15 cellular contexts compared by ENCODE assay signal in genomic region chr4:44727471-44727870, GRCh38. TPM values are rescaled to one million over a fixed set of nuclear protein-coding genes. Genes with fewer than 3 reads are reported as not detected.
A peak's percentile ranks its signal among the peaks of the same experiment; 100 is the strongest.
DNase-seq lines count a peak whose midpoint lies in the region; ATAC-seq, FAIRE-seq and TF ChIP-seq lines count a peak whose summit lies in the region.
"Had no signal": no experiment of that assay in that cellular context is flagged by ENCODE, and none has a peak within 500 bp of the region (broad histone marks: within the 10 kb centered on the region; RNA-seq: fewer than 3 reads in every experiment).

No MANE protein-coding gene starts in this region.

- FAIRE-seq in small intestine (lab: Jason Lieb, UNC), result no peak
- FAIRE-seq: colon, G401.6, GM18507 had no signal

- H3K27ac ChIP-seq in small intestine (ENCODE audit: low read depth in 1 of 2, low read length in 1 of 2), result no peak overlapping the region

- peaks cover 15% of the 10 kb centered on the region for H3K4me1 ChIP-seq in mucosa of descending colon (ENCODE audit: low read depth)
- H3K4me1 ChIP-seq in small intestine (ENCODE audit: control insufficient read depth in 2 of 2, insufficient read depth in 1 of 2, low read depth in 1 of 2, low read length in 1 of 2), result peaks cover 0 to 2% of the 10 kb centered on the region in 2 donors

- H3K4me1 Mint-ChIP-seq in natural killer cell treated with Interleukin-12 subunit alpha and Interleukin-12 subunit beta and Interleukin-15 and Interleukin-18, amount 100 ng/mL, for 72 hours (ENCODE audit: low read depth in 2 of 2), result peaks cover 20 to 30% of the 10 kb centered on the region in 2 donors
- H3K4me1 Mint-ChIP-seq in natural killer cell, result peaks cover 30 to 35% of the 10 kb centered on the region in 2 donors
- peaks cover 33% of the 10 kb centered on the region for H3K4me1 Mint-ChIP-seq in activated CD4-positive, alpha-beta memory T cell treated with anti-CD3 and anti-CD28 coated beads for 36 hours (ENCODE audit: low read depth)
- H3K4me1 Mint-ChIP-seq in stimulated activated naive B cell treated with anti-CD40 and anti-IgM and Interleukin-4, amounts not matched to agents 10 μg/mL and 1 μg/mL and 100 μg/mL, for 72 hours, result peaks cover 18 to 31% of the 10 kb centered on the region in 2 donors

- POLR2A ChIA-PET in activated CD4-positive, alpha-beta memory T cell treated with anti-CD3 and anti-CD28 coated beads for 36 hours (lab: Charles Lee), result interaction anchor here (2.8 kb wide), 1 partner anchor 49 kb away, joined by 30 read pairs; the partner anchor contains the start of gene GUF1

- peak overlapping the region; percentile 95 for H3K4me3 Mint-ChIP-seq in natural killer cell treated with Interleukin-12 subunit alpha and Interleukin-12 subunit beta and Interleukin-15 and Interleukin-18, amount 100 ng/mL, for 72 hours
- H3K4me3 Mint-ChIP-seq in natural killer cell, result no peak overlapping the region
- H3K4me3 Mint-ChIP-seq in activated CD4-positive, alpha-beta memory T cell treated with anti-CD3 and anti-CD28 coated beads for 36 hours, result peak overlapping the region; percentile 92
- H3K4me3 Mint-ChIP-seq in stimulated activated naive B cell treated with anti-CD40 and anti-IgM and Interleukin-4, amounts not matched to agents 10 μg/mL and 1 μg/mL and 100 μg/mL, for 72 hours, result no peak overlapping the region

- 48 to 85% (median 65%) methylated on average over 6 of the region's 6 CpGs for WGBS in small intestine, 3 donors

- TF ChIP-seq CTCF in natural killer cell (IDR thresholded peaks at IDR 0.05), result no peak
- TF ChIP-seq CTCF in mucosa of descending colon (IDR thresholded peaks at IDR 0.05), result no peak

- H3K4me3 ChIP-seq in mucosa of descending colon (no peak overlapping the region), small intestine (ENCODE audit: low read depth in 1 of 2, low read length in 2 of 2) (no peak overlapping the region)

- DNase-seq in natural killer cell treated with Interleukin-12 subunit alpha and Interleukin-12 subunit beta and Interleukin-15 and Interleukin-18, amount 100 ng/mL, for 72 hours (ENCODE audit: low spot score), result no peak
- no peak for DNase-seq in natural killer cell
- DNase-seq in activated CD4-positive, alpha-beta memory T cell treated with anti-CD3 and anti-CD28 coated beads for 36 hours, result no peak
- DNase-seq in mucosa of descending colon, result no peak
- DNase-seq in NCI-H2081 (lab: John Stamatoyannopoulos, UW), result no peak
- DNase-seq in small intestine, result no peak
- DNase-seq in stimulated activated naive B cell treated with anti-CD40 and anti-IgM and Interleukin-4, amounts not matched to agents 10 μg/mL and 1 μg/mL and 100 μg/mL, for 72 hours, result no peak
- DNase-seq in middle frontal gyrus (ENCODE audit: extremely low spot score, low spot score), result no peak
- DNase-seq: activated CD4-positive, CD25-positive, alpha-beta regulatory T cell treated with anti-CD3 and anti-CD28 coated beads, Interleukin-2, amount 50 U/mL, for 72 hours; C1 segment of cervical spinal cord; HFFc6; stimulated activated CD4-positive, alpha-beta T cell treated with anti-CD3 and anti-CD28 coated beads, Interleukin-2, amount 100 ng/mL, for 48 hours had no signal

- H3K36me3 ChIP-seq in mucosa of descending colon (ENCODE audit: low read depth) (no peaks in the 10 kb centered on the region), small intestine (ENCODE audit: control insufficient read depth in 2 of 2, insufficient read depth in 2 of 2, low read length in 2 of 2) (no peaks in the 10 kb centered on the region)

- H3K9me3 ChIP-seq in mucosa of descending colon (no peaks in the 10 kb centered on the region), small intestine (ENCODE audit: control insufficient read depth, low read depth) (no peaks in the 10 kb centered on the region)

- peaks cover 5 to 12% of the 10 kb centered on the region in 2 donors for H3K27me3 Mint-ChIP-seq in natural killer cell treated with Interleukin-12 subunit alpha and Interleukin-12 subunit beta and Interleukin-15 and Interleukin-18, amount 100 ng/mL, for 72 hours
- peaks cover 8% of the 10 kb centered on the region in 2 donors for H3K27me3 Mint-ChIP-seq in natural killer cell (ENCODE audit: low read depth in 2 of 2)
- H3K27me3 Mint-ChIP-seq in activated CD4-positive, alpha-beta memory T cell treated with anti-CD3 and anti-CD28 coated beads for 36 hours, result peaks cover 2% of the 10 kb centered on the region
- H3K27me3 Mint-ChIP-seq in stimulated activated naive B cell treated with anti-CD40 and anti-IgM and Interleukin-4, amounts not matched to agents 10 μg/mL and 1 μg/mL and 100 μg/mL, for 72 hours, result peaks cover 0 to 4% of the 10 kb centered on the region in 2 donors

- no peaks in the 10 kb centered on the region for H3K36me3 Mint-ChIP-seq in natural killer cell treated with Interleukin-12 subunit alpha and Interleukin-12 subunit beta and Interleukin-15 and Interleukin-18, amount 100 ng/mL, for 72 hours
- no peaks in the 10 kb centered on the region for H3K36me3 Mint-ChIP-seq in natural killer cell
- no peaks in the 10 kb centered on the region for H3K36me3 Mint-ChIP-seq in activated CD4-positive, alpha-beta memory T cell treated with anti-CD3 and anti-CD28 coated beads for 36 hours
- H3K36me3 Mint-ChIP-seq in stimulated activated naive B cell treated with anti-CD40 and anti-IgM and Interleukin-4, amounts not matched to agents 10 μg/mL and 1 μg/mL and 100 μg/mL, for 72 hours, result peaks cover 0 to 2% of the 10 kb centered on the region in 2 donors

- peaks cover 0 to 2% of the 10 kb centered on the region in 2 donors for H3K27me3 ChIP-seq in small intestine (ENCODE audit: control insufficient read depth in 2 of 2, insufficient read depth in 2 of 2, low read length in 2 of 2)

- no peak overlapping the region for H3K27ac Mint-ChIP-seq in natural killer cell treated with Interleukin-12 subunit alpha and Interleukin-12 subunit beta and Interleukin-15 and Interleukin-18, amount 100 ng/mL, for 72 hours
- H3K27ac Mint-ChIP-seq in natural killer cell, result no peak overlapping the region
- H3K27ac Mint-ChIP-seq in activated CD4-positive, alpha-beta memory T cell treated with anti-CD3 and anti-CD28 coated beads for 36 hours, result no peak overlapping the region
- no peak overlapping the region for H3K27ac Mint-ChIP-seq in stimulated activated naive B cell treated with anti-CD40 and anti-IgM and Interleukin-4, amounts not matched to agents 10 μg/mL and 1 μg/mL and 100 μg/mL, for 72 hours

- ATAC-seq in natural killer cell treated with Interleukin-12 subunit alpha and Interleukin-12 subunit beta and Interleukin-15 and Interleukin-18, amount 100 ng/mL, for 72 hours, result no peak
- no peak for ATAC-seq in natural killer cell
- peak; percentile 7 for ATAC-seq in mucosa of descending colon
- no peak for ATAC-seq in stimulated activated naive B cell treated with anti-CD40 and anti-IgM and Interleukin-4, amounts not matched to agents 10 μg/mL and 1 μg/mL and 100 μg/mL, for 72 hours (replicated peaks)

- CTCF ChIA-PET in activated CD4-positive, alpha-beta memory T cell treated with anti-CD3 and anti-CD28 coated beads for 36 hours (lab: Charles Lee), result no interaction called here

- no peaks in the 10 kb centered on the region for H3K9me3 Mint-ChIP-seq in natural killer cell treated with Interleukin-12 subunit alpha and Interleukin-12 subunit beta and Interleukin-15 and Interleukin-18, amount 100 ng/mL, for 72 hours
- H3K9me3 Mint-ChIP-seq in natural killer cell, result no peaks in the 10 kb centered on the region
- no peaks in the 10 kb centered on the region for H3K9me3 Mint-ChIP-seq in activated CD4-positive, alpha-beta memory T cell treated with anti-CD3 and anti-CD28 coated beads for 36 hours
- no peaks in the 10 kb centered on the region for H3K9me3 Mint-ChIP-seq in stimulated activated naive B cell treated with anti-CD40 and anti-IgM and Interleukin-4, amounts not matched to agents 10 μg/mL and 1 μg/mL and 100 μg/mL, for 72 hours
- H3K9me3 Mint-ChIP-seq: HFFc6 had no signal

- intact Hi-C loops in natural killer cell (cut with micrococcal nuclease), result no loop called here
- intact Hi-C loops in activated CD4-positive, alpha-beta memory T cell treated with anti-CD3 and anti-CD28 coated beads for 36 hours (cut with micrococcal nuclease), result no loop called here
- intact Hi-C loops in mucosa of descending colon (cut with DNase I, micrococcal nuclease), result no loop called here

RNA-seq across cellular contexts. Expression of gene GNPDA2, which starts 1.1 kb away (rescaled TPM):
- total RNA-seq in natural killer cell treated with Interleukin-12 subunit alpha and Interleukin-12 subunit beta and Interleukin-15 and Interleukin-18, amount 100 ng/mL, for 72 hours, result 10 to 100 TPM; 14.4 to 20.1 TPM
- total RNA-seq in natural killer cell (10 to 100 TPM in 1 of 3 donors, 1 to 10 TPM in 2; 9.2 to 15.2 (median 9.4) TPM), mucosa of descending colon (10 to 100 TPM in 1 of 3 donors, 1 to 10 TPM in 2; 7.3 to 12.7 (median 8.9) TPM)
- 10 to 100 TPM; 15.1 to 15.8 TPM for total RNA-seq in activated CD4-positive, alpha-beta memory T cell treated with anti-CD3 and anti-CD28 coated beads for 36 hours
- 1 to 10 TPM; 6.5 to 9.2 (median 8.1) TPM for polyA plus RNA-seq in small intestine

RNA-seq across cellular contexts. Expression of gene GUF1, which starts 49.3 kb away (rescaled TPM):
- total RNA-seq in natural killer cell treated with Interleukin-12 subunit alpha and Interleukin-12 subunit beta and Interleukin-15 and Interleukin-18, amount 100 ng/mL, for 72 hours, result 10 to 100 TPM; 19.0 to 22.6 TPM
- total RNA-seq in natural killer cell, result 10 to 100 TPM; 14.1 to 17.9 (median 15.2) TPM
- total RNA-seq in activated CD4-positive, alpha-beta memory T cell treated with anti-CD3 and anti-CD28 coated beads for 36 hours, result 10 to 100 TPM; 25.8 to 28.0 TPM
- total RNA-seq in mucosa of descending colon, result 10 to 100 TPM; 17.8 to 21.7 (median 21.4) TPM
- 10 to 100 TPM; 13.5 to 15.2 (median 14.8) TPM for polyA plus RNA-seq in small intestine

Comparison
In these comparisons a context has a peak if more than half of its experiments do, and no peak if none do; other contexts are left out.
1. H3K4me3 Mint-ChIP-seq: peak in natural killer cell treated with Interleukin-12 subunit alpha and Interleukin-12 subunit beta and Interleukin-15 and Interleukin-18, amount 100 ng/mL, for 72 hours (single experiment) and activated CD4-positive, alpha-beta memory T cell treated with anti-CD3 and anti-CD28 coated beads for 36 hours (single experiment); none in natural killer cell (single experiment) and stimulated activated naive B cell treated with anti-CD40 and anti-IgM and Interleukin-4, amounts not matched to agents 10 μg/mL and 1 μg/mL and 100 μg/mL, for 72 hours (0 of 2).